ENCODE assay signal across 8 cellular contexts in the genomic region with DNA sequence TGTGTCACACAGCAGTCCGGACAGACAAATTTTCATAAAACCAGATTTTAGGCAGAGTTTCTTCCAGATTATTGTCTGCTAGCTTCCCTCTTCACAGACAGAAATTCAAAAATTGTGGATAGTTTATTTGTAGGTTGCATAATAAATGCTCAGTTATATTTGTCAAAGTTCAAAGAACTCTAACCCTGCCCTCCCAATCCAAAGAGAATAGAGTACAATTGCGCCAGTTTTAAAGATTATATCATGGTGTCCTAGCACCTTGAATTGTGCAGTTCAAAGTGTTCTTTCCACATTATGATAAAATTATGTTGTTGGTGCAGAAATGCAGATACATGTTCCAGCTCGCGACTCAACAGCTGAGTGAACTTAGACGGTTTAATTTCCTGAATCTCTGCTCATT.
"Had no signal": no experiment of that assay in that cellular context is flagged by ENCODE, and none has a peak within 500 bp of the region (broad histone marks: within the 10 kb centered on the region; RNA-seq: fewer than 3 reads in every experiment).

No MANE protein-coding gene starts in this region.

- H3K9me3 ChIP-seq: HAP-1 had no signal

- H3K9ac ChIP-seq: GM23248 had no signal

- H3K27ac ChIP-seq: GM23248 had no signal

- H3K4me3 ChIP-seq: GM23248, HAP-1 had no signal

- FAIRE-seq: HTR-8/SVneo had no signal

- H2AFZ ChIP-seq: GM23248 had no signal

- H3K36me3 ChIP-seq: HAP-1 had no signal

- DNase-seq: GM23248, GOT3, H7, HFFc6, KBM-7 had no signal

- ATAC-seq: HCT116 had no signal
